ENCODE assay signal across 8 cellular contexts in the genomic region with DNA sequence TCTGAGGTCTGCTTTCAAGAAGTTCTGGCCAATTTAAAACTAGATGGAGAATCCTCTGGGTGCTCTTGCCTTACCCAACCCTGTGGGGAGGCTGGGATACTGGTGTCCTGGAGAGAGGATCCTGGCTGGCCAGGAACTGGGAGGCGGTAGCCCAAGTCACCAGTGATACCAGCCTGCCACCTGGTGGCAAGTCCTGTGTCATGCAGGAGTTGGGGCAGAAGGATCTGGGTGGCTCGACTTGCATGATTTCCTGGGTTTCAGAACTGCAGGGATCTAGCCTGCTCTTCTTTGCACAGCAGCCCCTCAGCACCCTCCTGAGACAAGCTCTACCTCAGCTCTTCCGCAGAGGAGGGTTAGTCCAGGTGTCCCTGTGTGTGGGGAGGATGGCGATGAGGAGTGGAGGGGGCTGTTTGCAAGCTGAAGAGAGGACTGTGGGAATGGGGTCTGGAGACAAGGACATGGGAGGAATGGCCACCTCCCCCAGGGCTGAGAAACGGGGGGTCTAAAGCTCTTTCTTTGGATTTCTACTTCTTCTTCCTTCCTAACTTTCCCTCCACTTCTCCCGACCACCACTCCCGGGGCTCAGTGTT. TPM values are rescaled to one million over a fixed set of nuclear protein-coding genes. Genes with fewer than 3 reads are reported as not detected.
DNase-seq lines count a peak whose midpoint lies in the region; ATAC-seq and TF ChIP-seq lines count a peak whose summit lies in the region.

No MANE protein-coding gene starts in this region.

- H3K27me3 ChIP-seq in NT2/D1 (ENCODE audit: insufficient read depth, insufficient read length) (peaks cover 42% of the 10 kb centered on the region), fibroblast of lung (ENCODE audit: control insufficient read depth, insufficient read depth, low read length) (peaks cover 19% of the 10 kb centered on the region), suprapubic skin (peaks cover 50% of the 10 kb centered on the region)

- H3K9me3 ChIP-seq in NT2/D1 (ENCODE audit: insufficient read depth, low read length) (peaks cover 3% of the 10 kb centered on the region; the same call in 1 of the 2 replicates), fibroblast of lung (ENCODE audit: control insufficient read depth, insufficient read depth, low read depth, low read length) (no peaks in the 10 kb centered on the region), suprapubic skin (no peaks in the 10 kb centered on the region)

- WGBS in suprapubic skin = 44% methylated on average over 7 of the region's 7 CpGs

- no peaks in the 10 kb centered on the region for H3K79me2 ChIP-seq in fibroblast of lung (ENCODE audit: control insufficient read depth, insufficient read depth, low read length)

- in situ Hi-C loops in Caki2 (cut with HindIII; ENCODE audit: low pct_unique_long_range_greater_than_20kb, low sequenced_read_pairs) = no loop called here

- peaks cover 4% of the 10 kb centered on the region for H3K4me1 Mint-ChIP-seq in activated T-cell treated with anti-CD3 and anti-CD28 coated beads, Interleukin-2, amount 50 U/mL, for 24 hours (ENCODE audit: low read depth)
- no peaks in the 10 kb centered on the region for H3K4me1 Mint-ChIP-seq in nephron progenitor cell

- H3K27me3 Mint-ChIP-seq in activated T-cell treated with anti-CD3 and anti-CD28 coated beads, Interleukin-2, amount 50 U/mL, for 24 hours = peaks cover 43% of the 10 kb centered on the region
- H3K27me3 Mint-ChIP-seq in nephron progenitor cell (ENCODE audit: low read depth, poor library complexity) = peaks cover 88% of the 10 kb centered on the region

- H3K36me3 Mint-ChIP-seq in activated T-cell treated with anti-CD3 and anti-CD28 coated beads, Interleukin-2, amount 50 U/mL, for 24 hours (ENCODE audit: low read depth) = no peaks in the 10 kb centered on the region
- no peaks in the 10 kb centered on the region for H3K36me3 Mint-ChIP-seq in nephron progenitor cell (ENCODE audit: low read depth)

- H3K27ac Mint-ChIP-seq in activated T-cell treated with anti-CD3 and anti-CD28 coated beads, Interleukin-2, amount 50 U/mL, for 24 hours = no peak overlapping the region
- no peak overlapping the region for H3K27ac Mint-ChIP-seq in nephron progenitor cell

- H3K9ac ChIP-seq in NT2/D1 (ENCODE audit: insufficient read length, low read depth) (no peak overlapping the region), fibroblast of lung (ENCODE audit: insufficient read depth, low read length) (no peak overlapping the region)

- no peaks in the 10 kb centered on the region for H3K36me3 ChIP-seq in NT2/D1 (ENCODE audit: insufficient read depth, insufficient read length, low read length)
- no peaks in the 10 kb centered on the region for H3K36me3 ChIP-seq in fibroblast of lung (ENCODE audit: control insufficient read depth, insufficient read depth, low read length)
- H3K36me3 ChIP-seq in suprapubic skin = no peaks in the 10 kb centered on the region

- no peaks in the 10 kb centered on the region for H4K20me1 ChIP-seq in fibroblast of lung (ENCODE audit: control insufficient read depth, extremely low read depth, insufficient read depth, low read length)

- no peak overlapping the region for H2AFZ ChIP-seq in fibroblast of lung (ENCODE audit: low read length)

- H3K4me2 ChIP-seq in fibroblast of lung (ENCODE audit: extremely low read depth, insufficient read depth, low read length) = no peak overlapping the region

- H3K27ac ChIP-seq in fibroblast of lung (ENCODE audit: insufficient read depth, low read length) (no peak overlapping the region), suprapubic skin (no peak overlapping the region)

- DNase-seq in Caki2 (ENCODE audit: low read depth) (peak; percentile 42), NT2/D1 (ENCODE audit: low read depth, low spot score) (peak; percentile 43), fibroblast of lung (ENCODE audit: low read depth in 2 of 2) (peak; percentile 44 to 61), nephron progenitor cell (peak; percentile 82), suprapubic skin (ENCODE audit: low spot score in 2 of 2) (peak in 1 of 2 donors; percentile 72)
- DNase-seq in activated T-cell treated with anti-CD3 and anti-CD28 coated beads, Interleukin-2, amount 50 U/mL, for 24 hours = peak; percentile 72

- no peak for TF ChIP-seq POLR2A in suprapubic skin (IDR thresholded peaks at IDR 0.05)

- H3K4me1 ChIP-seq in NT2/D1 (ENCODE audit: insufficient read depth, insufficient read length) (no peaks in the 10 kb centered on the region), fibroblast of lung (ENCODE audit: control insufficient read depth, extremely low read depth, insufficient read depth, low read length) (no peaks in the 10 kb centered on the region), suprapubic skin (peaks cover 12% of the 10 kb centered on the region)

- no peak overlapping the region for H3K4me3 ChIP-seq in NT2/D1 (ENCODE audit: insufficient read length, low read depth)
- H3K4me3 ChIP-seq in fibroblast of lung (replicated peaks in 1 of 4; ENCODE audit: control extremely low read depth in 1 of 4, insufficient read depth in 1 of 4, low read depth in 3 of 4, low read length in 4 of 4) = no peak overlapping the region
- no peak overlapping the region for H3K4me3 ChIP-seq in suprapubic skin

- ATAC-seq in HG02642 (IDR thresholded peaks at IDR 0.05; ENCODE audit: poor library complexity, unreplicated experiment) = peak; percentile 62
- no peak for ATAC-seq in GM18498 (IDR thresholded peaks at IDR 0.05; ENCODE audit: unreplicated experiment)

- TF ChIP-seq EP300 in suprapubic skin (IDR thresholded peaks at IDR 0.05) = no peak

- H3K9me3 Mint-ChIP-seq in activated T-cell treated with anti-CD3 and anti-CD28 coated beads, Interleukin-2, amount 50 U/mL, for 24 hours = no peaks in the 10 kb centered on the region
- H3K9me3 Mint-ChIP-seq in nephron progenitor cell = peaks cover 4% of the 10 kb centered on the region

- H3K4me3 Mint-ChIP-seq in activated T-cell treated with anti-CD3 and anti-CD28 coated beads, Interleukin-2, amount 50 U/mL, for 24 hours = no peak overlapping the region
- H3K4me3 Mint-ChIP-seq in nephron progenitor cell = no peak overlapping the region

- TF ChIP-seq CTCF in fibroblast of lung (conservative IDR thresholded peaks at IDR 0.05 in 1 of 2, IDR thresholded peaks at IDR 0.05 in 1 of 2; ENCODE audit: low read depth in 1 of 2, low read length in 2 of 2) (peak; percentile 78 to 92), nephron progenitor cell (IDR thresholded peaks at IDR 0.05) (peak; percentile 84), suprapubic skin (IDR thresholded peaks at IDR 0.05) (peak; percentile 74 to 91)

RNA-seq across cellular contexts. Expression of a gene that starts 4.2 kb away (rescaled TPM):
- total RNA-seq in Caki2 (2014; rRNA removed; shearing (Covaris generic); ENCODE audit: low replicate concordance) = not detected in 2 replicates
- not detected in 2 replicates for total RNA-seq in fibroblast of lung
- polyA plus RNA-seq in fibroblast of lung = not detected in 2 replicates
- polyA plus RNA-seq in fibroblast of lung (2012) = not detected in 2 replicates
- polyA minus RNA-seq in fibroblast of lung (ENCODE audit: low replicate concordance) = not detected in 2 replicates
- not detected for total RNA-seq in suprapubic skin

RNA-seq across cellular contexts. Expression of a gene that starts 12.5 kb away (rescaled TPM):
- total RNA-seq in Caki2 (2014; rRNA removed; shearing (Covaris generic); ENCODE audit: low replicate concordance) = not detected in 2 replicates
- not detected in 2 replicates for total RNA-seq in fibroblast of lung
- not detected in 2 replicates for polyA plus RNA-seq in fibroblast of lung
- polyA plus RNA-seq in fibroblast of lung (2012) = not detected in 2 replicates
- not detected in 2 replicates for polyA minus RNA-seq in fibroblast of lung (ENCODE audit: low replicate concordance)
- total RNA-seq in suprapubic skin = not detected
